16 cellular contexts compared by ENCODE assay signal in the genomic region with DNA sequence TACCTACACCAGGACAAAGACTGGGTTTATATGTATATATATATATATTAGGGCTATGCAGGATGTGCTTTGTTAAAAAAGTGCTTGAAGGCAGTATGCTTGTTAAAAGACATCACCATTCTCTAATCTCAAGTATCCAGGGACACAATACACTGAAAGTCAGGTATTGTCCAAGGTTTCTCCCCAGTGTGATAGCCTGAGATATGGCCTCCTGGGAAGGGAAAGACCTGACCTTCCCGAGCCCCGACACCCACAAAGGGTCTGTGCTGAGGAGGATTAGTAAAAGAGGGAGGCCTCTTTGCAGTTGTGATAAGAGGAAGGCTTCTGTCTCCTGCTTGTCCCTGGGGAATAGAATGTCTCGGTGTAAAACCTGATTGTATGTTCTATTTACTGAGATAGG.
"Had no signal": no experiment of that assay in that cellular context is flagged by ENCODE, and none has a peak within 500 bp of the region (broad histone marks: within the 10 kb centered on the region; RNA-seq: fewer than 3 reads in every experiment).

No MANE protein-coding gene starts in this region.

- DNase-seq: activated CD4-positive, alpha-beta memory T cell treated with anti-CD3 and anti-CD28 coated beads, Interleukin-2, amount 10 ng/mL, durations not matched to agents 7 days and 5 days; activated CD4-positive, alpha-beta T cell treated with anti-CD3 and anti-CD28 coated beads for 36 hours; activated effector memory CD4-positive, alpha-beta T cell treated with Interleukin-2 at 50 U/mL for 16 hours; activated T-cell treated with anti-CD3 and anti-CD28 coated beads, Interleukin-2, amount 50 U/mL, for 24 hours; adrenal gland; esophagus squamous epithelium; kidney glomerular epithelial cell; left ventricle myocardium superior; mesenchymal stem cell; nucleus accumbens; small intestine had no signal

- H3K36me3 ChIP-seq: adrenal gland, esophagus squamous epithelium, right atrium auricular region, suprapubic skin had no signal

- H3K4me3 Mint-ChIP-seq: activated CD4-positive, alpha-beta T cell treated with anti-CD3 and anti-CD28 coated beads for 36 hours; activated naive CD4-positive, alpha-beta T cell treated with anti-CD3 and anti-CD28 coated beads, Interleukin-2, amount 50 U/mL, for 24 hours; activated T-cell treated with anti-CD3 and anti-CD28 coated beads, Interleukin-2, amount 50 U/mL, for 24 hours; natural killer cell treated with Interleukin-12 subunit alpha and Interleukin-12 subunit beta and Interleukin-15 and Interleukin-18, amount 100 ng/mL, for 72 hours; stimulated activated naive CD8-positive, alpha-beta T cell treated with anti-CD3 and anti-CD28 coated beads, Interleukin-15, Interleukin-2, amounts not matched to agents 100 ng/mL and 50 ng/mL, for 24 hours had no signal

- H3K27ac ChIP-seq: adrenal gland, esophagus squamous epithelium, right atrium auricular region, suprapubic skin had no signal

- H3K9me3 ChIP-seq: adrenal gland, esophagus squamous epithelium, right atrium auricular region, suprapubic skin had no signal

- H3K4me1 ChIP-seq: adrenal gland, right atrium auricular region had no signal

- H3K27ac Mint-ChIP-seq: activated CD4-positive, alpha-beta memory T cell treated with anti-CD3 and anti-CD28 coated beads, Interleukin-2, amount 10 ng/mL, durations not matched to agents 7 days and 5 days; activated CD4-positive, alpha-beta T cell treated with anti-CD3 and anti-CD28 coated beads for 36 hours; activated naive CD4-positive, alpha-beta T cell treated with anti-CD3 and anti-CD28 coated beads, Interleukin-2, amount 50 U/mL, for 24 hours; activated T-cell treated with anti-CD3 and anti-CD28 coated beads, Interleukin-2, amount 50 U/mL, for 24 hours; natural killer cell treated with Interleukin-12 subunit alpha and Interleukin-12 subunit beta and Interleukin-15 and Interleukin-18, amount 100 ng/mL, for 72 hours; stimulated activated naive CD8-positive, alpha-beta T cell treated with anti-CD3 and anti-CD28 coated beads, Interleukin-15, Interleukin-2, amounts not matched to agents 100 ng/mL and 50 ng/mL, for 24 hours had no signal

- ATAC-seq: activated CD4-positive, alpha-beta T cell treated with anti-CD3 and anti-CD28 coated beads for 36 hours; left ventricle myocardium superior; natural killer cell treated with Interleukin-12 subunit alpha and Interleukin-12 subunit beta and Interleukin-15 and Interleukin-18, amount 100 ng/mL, for 72 hours had no signal

- H3K4me3 ChIP-seq: adrenal gland, esophagus squamous epithelium, right atrium auricular region, suprapubic skin had no signal

- H3K9me3 Mint-ChIP-seq: activated CD4-positive, alpha-beta memory T cell treated with anti-CD3 and anti-CD28 coated beads, Interleukin-2, amount 10 ng/mL, durations not matched to agents 7 days and 5 days; activated naive CD4-positive, alpha-beta T cell treated with anti-CD3 and anti-CD28 coated beads, Interleukin-2, amount 50 U/mL, for 24 hours; activated T-cell treated with anti-CD3 and anti-CD28 coated beads, Interleukin-2, amount 50 U/mL, for 24 hours; natural killer cell treated with Interleukin-12 subunit alpha and Interleukin-12 subunit beta and Interleukin-15 and Interleukin-18, amount 100 ng/mL, for 72 hours; stimulated activated naive CD8-positive, alpha-beta T cell treated with anti-CD3 and anti-CD28 coated beads, Interleukin-15, Interleukin-2, amounts not matched to agents 100 ng/mL and 50 ng/mL, for 24 hours had no signal

- H3K36me3 Mint-ChIP-seq: activated naive CD4-positive, alpha-beta T cell treated with anti-CD3 and anti-CD28 coated beads, Interleukin-2, amount 50 U/mL, for 24 hours; natural killer cell treated with Interleukin-12 subunit alpha and Interleukin-12 subunit beta and Interleukin-15 and Interleukin-18, amount 100 ng/mL, for 72 hours had no signal
